ENCODE assay signal across 13 cellular contexts in the genomic region with DNA sequence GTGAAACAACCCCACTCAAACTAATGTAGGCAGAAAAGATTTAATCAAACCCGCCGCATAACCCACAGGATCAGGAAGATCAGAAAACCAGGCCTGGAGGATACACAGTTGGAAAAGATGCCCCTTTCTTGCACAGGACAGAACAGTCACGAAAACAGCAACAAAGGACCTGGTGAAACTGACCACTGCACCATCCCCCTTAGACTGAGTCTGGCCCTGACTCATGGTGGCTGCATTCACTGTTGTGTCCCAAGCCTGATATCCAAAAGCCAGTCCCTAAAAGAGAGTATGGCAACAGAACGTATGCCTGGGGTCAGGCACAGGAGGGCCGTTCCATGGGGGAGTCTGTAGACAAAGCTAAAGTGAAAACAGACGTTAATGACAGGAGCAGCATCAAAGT.
DNase-seq lines count a peak whose midpoint lies in the region; ATAC-seq and TF ChIP-seq lines count a peak whose summit lies in the region.
"Had no signal": no experiment of that assay in that cellular context is flagged by ENCODE, and none has a peak within 500 bp of the region (broad histone marks: within the 10 kb centered on the region; RNA-seq: fewer than 3 reads in every experiment).

No MANE protein-coding gene starts in this region.

- H3K4me3 ChIP-seq in esophagus muscularis mucosa (no peak overlapping the region), upper lobe of right lung (no peak overlapping the region)

- no peak overlapping the region for H2BK12ac ChIP-seq in H9 (ENCODE audit: insufficient read length, low read depth, low read length)

- no peak overlapping the region for H3K4me3 Mint-ChIP-seq in H9
- no peak overlapping the region for H3K4me3 Mint-ChIP-seq in mesothelial cell of epicardium
- H3K4me3 Mint-ChIP-seq: B cell; CD4-positive, alpha-beta T cell had no signal

- intact Hi-C loops in esophagus muscularis mucosa (cut with DNase I) (no loop called here), upper lobe of right lung (cut with DNase I) (no loop called here)

- DNase-seq in H9 (no peak), esophagus muscularis mucosa (ENCODE audit: extremely low spot score) (peak; percentile 79), mesothelial cell of epicardium (ENCODE audit: low spot score in 2 of 2, unreplicated experiment in 2 of 2) (no peak), upper lobe of right lung (no peak), COLO668 (lab: John Stamatoyannopoulos, UW; ENCODE audit: unreplicated experiment) (no peak), SK-N-DZ (ENCODE audit: low spot score) (no peak)
- DNase-seq in stimulated activated CD4-positive, alpha-beta T cell treated with anti-CD3 and anti-CD28 coated beads, Interleukin-2, amount 100 ng/mL, for 24 hours, result no peak
- DNase-seq: C1 segment of cervical spinal cord; CD4-positive, alpha-beta T cell; DMS153; EL; GDM1 had no signal

- no peak overlapping the region for H2AK5ac ChIP-seq in H9 (ENCODE audit: insufficient read length, low read length)

- H2BK120ac ChIP-seq in H9 (ENCODE audit: low read depth, low read length, poor library complexity, severe bottlenecking), result no peak overlapping the region

- no peaks in the 10 kb centered on the region for H3K9me3 ChIP-seq in H9 (ENCODE audit: control insufficient read depth, low read depth, low read length)
- H3K9me3 ChIP-seq in esophagus muscularis mucosa, result no peaks in the 10 kb centered on the region
- H3K9me3 ChIP-seq in upper lobe of right lung, result no peaks in the 10 kb centered on the region

- H2BK15ac ChIP-seq in H9 (ENCODE audit: low read depth, low read length), result no peak overlapping the region

- no peak overlapping the region for H3K27ac ChIP-seq in H9 (ENCODE audit: insufficient read length, low read depth, low read length)
- H3K27ac ChIP-seq in esophagus muscularis mucosa (replicated peaks in 1 of 4), result no peak overlapping the region
- no peak overlapping the region for H3K27ac ChIP-seq in upper lobe of right lung

- H3K36me3 ChIP-seq in esophagus muscularis mucosa, result no peaks in the 10 kb centered on the region
- no peaks in the 10 kb centered on the region for H3K36me3 ChIP-seq in upper lobe of right lung

- H3K79me2 ChIP-seq in H9 (ENCODE audit: insufficient read depth, low read length), result no peaks in the 10 kb centered on the region

- H3K4me1 ChIP-seq in H9 (ENCODE audit: insufficient read depth, low read length) (no peaks in the 10 kb centered on the region), esophagus muscularis mucosa (no peaks in the 10 kb centered on the region), upper lobe of right lung (no peaks in the 10 kb centered on the region)

- peak overlapping the region in 1 of 3 experiments; percentile 5; a peak in 1 of 7 replicates for H3K27ac Mint-ChIP-seq in H9
- peak overlapping the region; percentile 59 for H3K27ac Mint-ChIP-seq in mesothelial cell of epicardium
- H3K27ac Mint-ChIP-seq: B cell; CD4-positive, alpha-beta T cell had no signal

- H4K91ac ChIP-seq in H9 (ENCODE audit: insufficient read length, low read depth, low read length), result no peak overlapping the region

- H3K9me3 Mint-ChIP-seq in H9, result no peaks in the 10 kb centered on the region; a peak in 2 of 5 replicates
- H3K9me3 Mint-ChIP-seq in mesothelial cell of epicardium, result no peaks in the 10 kb centered on the region

- no peaks in the 10 kb centered on the region for H3K79me1 ChIP-seq in H9 (ENCODE audit: insufficient read depth, low read depth, low read length, poor library complexity, severe bottlenecking)

- H2BK20ac ChIP-seq in H9 (ENCODE audit: low read depth, low read length, poor library complexity, severe bottlenecking), result no peak overlapping the region

- H3K36me3 Mint-ChIP-seq in H9 (ENCODE audit: insufficient read depth in 1 of 3, low read depth in 3 of 3) (no peaks in the 10 kb centered on the region), mesothelial cell of epicardium (no peaks in the 10 kb centered on the region)

- H3K4me2 ChIP-seq in H9 (ENCODE audit: insufficient read depth, insufficient read length, low read length), result no peak overlapping the region

- no peak for TF ChIP-seq EP300 in esophagus muscularis mucosa (IDR thresholded peaks at IDR 0.05)

- no peak overlapping the region for H3T11ph ChIP-seq in H9 (ENCODE audit: low read length)

- H3K4me1 Mint-ChIP-seq in H9, result peaks cover 37 to 44% of the 10 kb centered on the region in 2 experiments
- peaks cover 21% of the 10 kb centered on the region for H3K4me1 Mint-ChIP-seq in mesothelial cell of epicardium
- H3K4me1 Mint-ChIP-seq: B cell had no signal

- H3K27me3 ChIP-seq in H9 (ENCODE audit: insufficient read depth, low read length) (no peaks in the 10 kb centered on the region), esophagus muscularis mucosa (no peaks in the 10 kb centered on the region), upper lobe of right lung (no peaks in the 10 kb centered on the region)

- H2BK5ac ChIP-seq in H9 (ENCODE audit: insufficient read length, low read length), result no peak overlapping the region

- peak overlapping the region; percentile 16 for H3K18ac ChIP-seq in H9 (ENCODE audit: insufficient read length, low read depth, low read length)

- H3K14ac ChIP-seq in H9 (ENCODE audit: insufficient read depth, low read length), result no peak overlapping the region

- H4K5ac ChIP-seq in H9 (ENCODE audit: insufficient read length, low read depth, low read length), result no peak overlapping the region

- no peaks in the 10 kb centered on the region for H3K27me3 Mint-ChIP-seq in H9 (ENCODE audit: low read depth)
- no peaks in the 10 kb centered on the region for H3K27me3 Mint-ChIP-seq in mesothelial cell of epicardium (ENCODE audit: low read depth)
- H3K27me3 Mint-ChIP-seq: B cell; CD4-positive, alpha-beta T cell had no signal

- H3K56ac ChIP-seq in H9 (ENCODE audit: insufficient read length, low read depth, low read length), result no peak overlapping the region

- H4K8ac ChIP-seq in H9 (replicated peaks; ENCODE audit: insufficient read length, low read depth, low read length), result no peak overlapping the region

- no CpG with 5 or more reads among the region's 6 CpGs for WGBS in H9 (ENCODE audit: extremely low coverage, insufficient read length, low lambda C conversion rate)
- 96% methylated on average over 6 of the region's 6 CpGs for WGBS in esophagus muscularis mucosa

- H4K20me1 ChIP-seq in H9 (ENCODE audit: control insufficient read depth, insufficient read depth, insufficient read length), result no peaks in the 10 kb centered on the region

- ATAC-seq in upper lobe of right lung, result peak; percentile 51

- H3K23me2 ChIP-seq in H9 (ENCODE audit: insufficient read length, low read depth, low read length, poor library complexity, severe bottlenecking), result no peaks in the 10 kb centered on the region

- no peak overlapping the region for H3K23ac ChIP-seq in H9 (ENCODE audit: insufficient read length, low read depth, low read length)

- TF ChIP-seq CTCF in H9 (conservative IDR thresholded peaks at IDR 0.05), result no peak
- no peak for TF ChIP-seq CTCF in esophagus muscularis mucosa (IDR thresholded peaks at IDR 0.05)
- no peak for TF ChIP-seq CTCF in mesothelial cell of epicardium (IDR thresholded peaks at IDR 0.05; ENCODE audit: unreplicated experiment)
- no peak for TF ChIP-seq CTCF in upper lobe of right lung (IDR thresholded peaks at IDR 0.05)

- TF ChIP-seq POLR2A in esophagus muscularis mucosa (IDR thresholded peaks at IDR 0.05; ENCODE audit: low read depth), result no peak

- no peak overlapping the region for H2AFZ ChIP-seq in H9 (ENCODE audit: low read length)

- H3K9ac ChIP-seq in H9 (ENCODE audit: extremely low read depth, insufficient read length, low read length), result no peak overlapping the region

- no peak overlapping the region for H3K4ac ChIP-seq in H9 (ENCODE audit: low read depth, low read length)
